ENCODE assay signal across 16 cellular contexts in the genomic region with DNA sequence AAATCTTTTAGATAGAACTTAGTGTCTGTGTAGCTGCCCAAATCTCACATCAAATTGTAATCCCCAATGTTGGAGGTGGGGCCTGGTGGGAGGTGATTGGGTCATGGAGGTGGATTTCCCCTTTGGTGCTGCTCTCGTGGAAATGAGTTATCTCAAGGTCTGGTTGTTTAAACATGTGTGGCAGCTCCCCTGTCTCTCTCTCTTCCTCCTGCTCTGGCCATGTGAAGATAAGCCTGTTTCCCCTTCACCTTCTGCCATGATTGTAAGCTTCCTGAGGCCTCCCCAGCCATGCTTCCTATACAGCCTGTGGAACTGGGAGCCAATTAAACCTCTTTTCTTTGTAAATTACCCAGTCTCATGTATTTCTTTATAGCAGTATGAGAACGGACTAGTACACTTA. TPM values are rescaled to one million over a fixed set of nuclear protein-coding genes. Genes with fewer than 3 reads are reported as not detected.
"Had no signal": no experiment of that assay in that cellular context is flagged by ENCODE, and none has a peak within 500 bp of the region (broad histone marks: within the 10 kb centered on the region; RNA-seq: fewer than 3 reads in every experiment).

No MANE protein-coding gene starts in this region.

RNA-seq across cellular contexts. Expression of a gene that starts 30.6 kb away (rescaled TPM):
- total RNA-seq: activated naive CD4-positive, alpha-beta T cell treated with anti-CD3 and anti-CD28 coated beads for 36 hours; activated naive CD4-positive, alpha-beta T cell treated with anti-CD3 and anti-CD28 coated beads, Interleukin-2, amount 50 U/mL, for 72 hours; activated naive CD8-positive, alpha-beta T cell treated with anti-CD3 and anti-CD28 coated beads for 36 hours; activated naive CD8-positive, alpha-beta T cell treated with anti-CD3 and anti-CD28 coated beads, Interleukin-2, amount 10 ng/mL, durations not matched to agents 7 days and 5 days; activated T-cell treated with anti-CD3 and anti-CD28 coated beads, Interleukin-2, amount 50 U/mL, for 4 hours; activated T-cell treated with anti-CD3 and anti-CD28 coated beads, Interleukin-2, amount 50 U/mL, for 72 hours; activated T-helper 1 cell treated with anti-CD3 and anti-CD28 coated beads, Interleukin-12 subunit alpha, Interleukin-12 subunit beta, Interleukin-2, Interleukin-4 antibody, amounts not matched to agents 30 ng/mL and 10 ng/mL and 1 ng/mL, durations not matched to agents 14 hours and 24 hours and 36 hours; activated T-helper 17 cell treated with anti-CD3 and anti-CD28 coated beads, Interleukin-2, amount 50 U/mL, for 72 hours; activated T-helper 2 cell treated with anti-CD3 and anti-CD28 coated beads, Interferon-gamma antibody, Interleukin-2, Interleukin-4, amounts not matched to agents 10 μg/mL and 5 μg/mL and 100 μg/mL, durations not matched to agents 14 hours and 24 hours and 36 hours; aorta; ascending aorta; astrocyte; body of pancreas; cardiac muscle cell; cerebellum; chondrocyte had no signal
- polyA plus RNA-seq: cardiac muscle cell had no signal
